Comparison of ENCODE assay signal across 8 cellular contexts in genomic region chr15:29103825-29104565, GRCh38.
DNase-seq lines count a peak whose midpoint lies in the region; ATAC-seq and TF ChIP-seq lines count a peak whose summit lies in the region.

No MANE protein-coding gene starts in this region.

- no peak overlapping the region for H3K4ac ChIP-seq in mesendoderm (ENCODE audit: low read depth, low read length)

- CTCF ChIA-PET in activated CD4-positive, alpha-beta memory T cell treated with anti-CD3 and anti-CD28 coated beads, Interleukin-2, amount 10 ng/mL, durations not matched to agents 7 days and 5 days (lab: Charles Lee), result interaction anchor here (0.8 to 2.0 kb wide), 5 partner anchors 11 to 36 kb away, joined by 3 to 20 read pairs (median 3); no protein-coding TSS in a partner anchor

- no peak overlapping the region for H4K5ac ChIP-seq in mesendoderm (ENCODE audit: low read length)

- no peak overlapping the region for H2AK5ac ChIP-seq in mesendoderm (ENCODE audit: low read length)

- no peak overlapping the region for H2BK120ac ChIP-seq in mesendoderm (ENCODE audit: low read depth, low read length)

- H3K4me1 ChIP-seq in mesendoderm (ENCODE audit: control insufficient read depth, low read depth, low read length), result no peaks in the 10 kb centered on the region

- peak overlapping the region; percentile 73 for H3K56ac ChIP-seq in mesendoderm (ENCODE audit: low read length)

- TF ChIP-seq RAD21 in Ishikawa (IDR thresholded peaks at IDR 0.05; ENCODE audit: low read depth), result peak; percentile 64; the same call in 1 of the 2 replicates

- H3K36me3 Mint-ChIP-seq in activated CD4-positive, alpha-beta memory T cell treated with anti-CD3 and anti-CD28 coated beads, Interleukin-2, amount 10 ng/mL, durations not matched to agents 7 days and 5 days (ENCODE audit: low read depth), result no peaks in the 10 kb centered on the region

- H3K4me3 Mint-ChIP-seq in activated CD4-positive, alpha-beta memory T cell treated with anti-CD3 and anti-CD28 coated beads, Interleukin-2, amount 10 ng/mL, durations not matched to agents 7 days and 5 days, result no peak overlapping the region

- no peak overlapping the region for H3K4me3 ChIP-seq in mesendoderm (ENCODE audit: low read length)

- no peak overlapping the region for H4K8ac ChIP-seq in mesendoderm (ENCODE audit: low read depth, low read length)

- peak; percentile 52 for DNase-seq in activated CD4-positive, alpha-beta memory T cell treated with anti-CD3 and anti-CD28 coated beads, Interleukin-2, amount 10 ng/mL, durations not matched to agents 7 days and 5 days
- peak; percentile 35 for DNase-seq in effector CD8-positive, alpha-beta T cell (lab: John Stamatoyannopoulos, UW)
- DNase-seq in mesendoderm, result peak; percentile 91
- DNase-seq in stimulated activated CD8-positive, alpha-beta memory T cell treated with anti-CD3 and anti-CD28 coated beads, Interleukin-4, amount 100 ng/mL, for 48 hours, result peak; percentile 73
- no peak for DNase-seq in NCI-H2107 treated with DMSO at 0.1 percent for 48 hours (lab: John Stamatoyannopoulos, UW; ENCODE audit: unreplicated experiment)

- no peaks in the 10 kb centered on the region for H3K27me3 Mint-ChIP-seq in activated CD4-positive, alpha-beta memory T cell treated with anti-CD3 and anti-CD28 coated beads, Interleukin-2, amount 10 ng/mL, durations not matched to agents 7 days and 5 days

- H3K27ac Mint-ChIP-seq in activated CD4-positive, alpha-beta memory T cell treated with anti-CD3 and anti-CD28 coated beads, Interleukin-2, amount 10 ng/mL, durations not matched to agents 7 days and 5 days, result no peak overlapping the region

- POLR2A ChIA-PET in activated CD4-positive, alpha-beta memory T cell treated with anti-CD3 and anti-CD28 coated beads, Interleukin-2, amount 10 ng/mL, durations not matched to agents 7 days and 5 days (lab: Charles Lee), result no interaction called here

- WGBS in mesendoderm (ENCODE audit: extremely low coverage, insufficient coverage, low lambda C conversion rate), result no CpG with 5 or more reads among the region's 47 CpGs

- no peak for ATAC-seq in HG03025 (IDR thresholded peaks at IDR 0.05; ENCODE audit: low FRiP score, unreplicated experiment)

- no peaks in the 10 kb centered on the region for H3K4me1 Mint-ChIP-seq in activated CD4-positive, alpha-beta memory T cell treated with anti-CD3 and anti-CD28 coated beads, Interleukin-2, amount 10 ng/mL, durations not matched to agents 7 days and 5 days

- H3K23ac ChIP-seq in mesendoderm (ENCODE audit: low read length), result no peak overlapping the region

- no peaks in the 10 kb centered on the region for H3K9me3 Mint-ChIP-seq in activated CD4-positive, alpha-beta memory T cell treated with anti-CD3 and anti-CD28 coated beads, Interleukin-2, amount 10 ng/mL, durations not matched to agents 7 days and 5 days

- no peaks in the 10 kb centered on the region for H3K27me3 ChIP-seq in mesendoderm (ENCODE audit: insufficient read depth, low read length, poor library complexity)

- H2BK5ac ChIP-seq in mesendoderm (ENCODE audit: low read length), result no peak overlapping the region

- H2BK15ac ChIP-seq in mesendoderm (replicated peaks; ENCODE audit: low read depth), result no peak overlapping the region

- no peaks in the 10 kb centered on the region for H3K79me2 ChIP-seq in mesendoderm (ENCODE audit: control insufficient read depth, insufficient read depth, low read length)

- peak; percentile 68 for TF ChIP-seq CTCF in GM12872 (IDR thresholded peaks at IDR 0.05; ENCODE audit: insufficient read depth, low read depth, low read length)

- no peak overlapping the region for H3K27ac ChIP-seq in mesendoderm (ENCODE audit: low read depth, low read length)

- H3K36me3 ChIP-seq in mesendoderm (ENCODE audit: control insufficient read depth, insufficient read depth, low read length), result no peaks in the 10 kb centered on the region

- H3K79me1 ChIP-seq in mesendoderm (ENCODE audit: low read length), result no peaks in the 10 kb centered on the region

- peak overlapping the region; percentile 61 for H3K9ac ChIP-seq in mesendoderm (ENCODE audit: low read length)

- H3K18ac ChIP-seq in mesendoderm (ENCODE audit: low read length), result no peak overlapping the region

- peak overlapping the region; percentile 47 for H3K4me2 ChIP-seq in mesendoderm (ENCODE audit: low read length)

- no peak for TF ChIP-seq EP300 in Ishikawa (IDR thresholded peaks at IDR 0.05; ENCODE audit: borderline replicate concordance)

TF ChIP-seq in Ishikawa, 13 proteins besides CTCF, POLR2A, EP300 and RAD21:
- TF ChIP-seq CEBPB (IDR thresholded peaks at IDR 0.05) (no peak), TAF1 (IDR thresholded peaks at IDR 0.05; ENCODE audit: low read depth) (no peak), REST (IDR thresholded peaks at IDR 0.05; ENCODE audit: low read depth) (no peak), MAX (IDR thresholded peaks at IDR 0.05) (peak; percentile 33; the same call in 1 of the 2 replicates), NFIC (IDR thresholded peaks at IDR 0.05) (no peak)
